Comparison of ENCODE assay signal across 16 cellular contexts in genomic region chr1:217343907-217344306, GRCh38.
A peak's percentile ranks its signal among the peaks of the same experiment; 100 is the strongest.
DNase-seq lines count a peak whose midpoint lies in the region; TF ChIP-seq lines count a peak whose summit lies in the region.
"Had no signal": no experiment of that assay in that cellular context is flagged by ENCODE, and none has a peak within 500 bp of the region (broad histone marks: within the 10 kb centered on the region; RNA-seq: fewer than 3 reads in every experiment).

No MANE protein-coding gene starts in this region.

- no peak overlapping the region for H4K91ac ChIP-seq in neuronal stem cell (ENCODE audit: low read depth, low read length, poor library complexity)

- H3K4me1 Mint-ChIP-seq in type B pancreatic cell (ENCODE audit: unreplicated experiment), result no peaks in the 10 kb centered on the region

- H3K27ac ChIP-seq in HEK293 (ENCODE audit: extremely low read depth, low read depth, low read length) (no peak overlapping the region), neuronal stem cell (replicated peaks; ENCODE audit: low read length) (no peak overlapping the region)
- H3K27ac ChIP-seq: adrenal gland, ovary, skin epidermis, thoracic aorta had no signal

- H3K4me3 ChIP-seq in HEK293 (ENCODE audit: low read depth, low read length), result no peak overlapping the region
- H3K4me3 ChIP-seq in neuronal stem cell (ENCODE audit: low read length in 2 of 2), result no peak overlapping the region
- H3K4me3 ChIP-seq: adrenal gland, ovary, skin epidermis, thoracic aorta had no signal

- POLR2A ChIA-PET in HEK293 (lab: Yijun Ruan, JAX), result no interaction called here

- H2AFZ ChIP-seq in neuronal stem cell (ENCODE audit: low read length), result peak overlapping the region; percentile 19

- CTCF ChIA-PET in HEK293 (lab: Yijun Ruan, JAX), result no interaction called here

- no peak overlapping the region for H2AK5ac ChIP-seq in neuronal stem cell (ENCODE audit: low read depth, low read length)

- H2BK120ac ChIP-seq in neuronal stem cell (ENCODE audit: low read depth, low read length), result no peak overlapping the region

- peaks cover 4% of the 10 kb centered on the region for H3K9me3 Mint-ChIP-seq in type B pancreatic cell
- H3K9me3 Mint-ChIP-seq: T-helper 1 cell treated with Interleukin-12 subunit alpha and Interleukin-12 subunit beta and Interleukin-4 antibody, amounts not matched to agents 30 μg/mL and 1 μg/mL, for 36 hours had no signal

- H3K9me3 ChIP-seq in HEK293 (ENCODE audit: control insufficient read depth, insufficient read depth, low read depth, low read length) (no peaks in the 10 kb centered on the region), neuronal stem cell (replicated peaks in 1 of 2; ENCODE audit: control insufficient read depth in 2 of 2, insufficient read depth in 1 of 2, low read depth in 1 of 2, low read length in 2 of 2) (no peaks in the 10 kb centered on the region)
- H3K9me3 ChIP-seq: ovary, thoracic aorta had no signal

- H3K27ac Mint-ChIP-seq in type B pancreatic cell, result no peak overlapping the region
- H3K27ac Mint-ChIP-seq: IgD-negative memory B cell; T-helper 1 cell treated with Interleukin-12 subunit alpha and Interleukin-12 subunit beta and Interleukin-4 antibody, amounts not matched to agents 30 μg/mL and 1 μg/mL, for 36 hours had no signal

- no peak overlapping the region for H2BK5ac ChIP-seq in neuronal stem cell (ENCODE audit: low read length)

- H3K4ac ChIP-seq in neuronal stem cell (ENCODE audit: low read length), result no peak overlapping the region

- H3K18ac ChIP-seq in neuronal stem cell (ENCODE audit: low read length), result no peak overlapping the region

- no peaks in the 10 kb centered on the region for H3K79me1 ChIP-seq in neuronal stem cell (ENCODE audit: low read depth, low read length)

- DNase-seq in NCI-H187 (lab: John Stamatoyannopoulos, UW) (peak; percentile 36 to 52), SK-N-DZ (ENCODE audit: low spot score) (peak; percentile 37), neuronal stem cell (ENCODE audit: low spot score) (no peak), type B pancreatic cell (ENCODE audit: extremely low spot score, unreplicated experiment) (no peak), NCI-H1048 (lab: John Stamatoyannopoulos, UW) (no peak)
- DNase-seq in effector CD8-positive, alpha-beta T cell (lab: John Stamatoyannopoulos, UW), result no peak
- DNase-seq: adrenal gland; central memory CD4-positive, alpha-beta T cell; effector memory CD4-positive, alpha-beta T cell; hippocampal formation; ovary had no signal

- no peak overlapping the region for H3K4me3 Mint-ChIP-seq in type B pancreatic cell
- H3K4me3 Mint-ChIP-seq: IgD-negative memory B cell; T-helper 1 cell treated with Interleukin-12 subunit alpha and Interleukin-12 subunit beta and Interleukin-4 antibody, amounts not matched to agents 30 μg/mL and 1 μg/mL, for 36 hours had no signal

- H3K4me1 ChIP-seq in HEK293 (ENCODE audit: control insufficient read depth, insufficient read depth, low read length), result no peaks in the 10 kb centered on the region
- peaks cover 4 to 5% of the 10 kb centered on the region in 2 donors for H3K4me1 ChIP-seq in neuronal stem cell (ENCODE audit: control insufficient read depth in 2 of 2, insufficient read depth in 1 of 2, low read depth in 1 of 2, low read length in 2 of 2)
- H3K4me1 ChIP-seq: adrenal gland had no signal

- no peak overlapping the region for H3K14ac ChIP-seq in neuronal stem cell (ENCODE audit: low read length)

- H3K23ac ChIP-seq in neuronal stem cell (ENCODE audit: low read depth, low read length, poor library complexity), result no peak overlapping the region

- TF ChIP-seq CTCF in HEK293 (tag by site-specific recombination; IDR thresholded peaks at IDR 0.05) (no peak), type B pancreatic cell (conservative IDR thresholded peaks at IDR 0.05) (no peak)

- peaks cover 14% of the 10 kb centered on the region for H3K27me3 Mint-ChIP-seq in type B pancreatic cell
- H3K27me3 Mint-ChIP-seq: IgD-negative memory B cell had no signal

- no peak overlapping the region for H4K8ac ChIP-seq in neuronal stem cell (ENCODE audit: low read depth, low read length)

- H3K9ac ChIP-seq in neuronal stem cell (ENCODE audit: low read depth, low read length, poor library complexity), result no peak overlapping the region

- H2BK15ac ChIP-seq in neuronal stem cell (ENCODE audit: low read length), result no peak overlapping the region

- no peak overlapping the region for H3K4me2 ChIP-seq in neuronal stem cell (ENCODE audit: insufficient read depth, low read length, poor library complexity, severe bottlenecking)

- H2BK12ac ChIP-seq in neuronal stem cell (ENCODE audit: low read length), result no peak overlapping the region

- WGBS in neuronal stem cell (ENCODE audit: extremely low coverage in 2 of 2, insufficient read length in 2 of 2, insufficient replicate concordance in 1 of 2), 2 donors, result no CpG with 5 or more reads among the region's 8 CpGs

- peaks cover 0 to 8% (median 0%) of the 10 kb centered on the region in 3 experiments for H3K27me3 ChIP-seq in neuronal stem cell (ENCODE audit: control insufficient read depth in 3 of 3, insufficient read depth in 3 of 3, low read depth in 1 of 3, low read length in 3 of 3)
- H3K27me3 ChIP-seq: adrenal gland, ovary had no signal

- no peaks in the 10 kb centered on the region for H3K36me3 Mint-ChIP-seq in type B pancreatic cell
- H3K36me3 Mint-ChIP-seq: IgD-negative memory B cell had no signal

- no peaks in the 10 kb centered on the region for H3K36me3 ChIP-seq in HEK293 (ENCODE audit: control insufficient read depth in 2 of 2, insufficient read depth in 1 of 2, low read length in 2 of 2)
- no peaks in the 10 kb centered on the region for H3K36me3 ChIP-seq in neuronal stem cell (replicated peaks in 1 of 2; ENCODE audit: control insufficient read depth in 2 of 2, insufficient read depth in 2 of 2, low read length in 2 of 2)
- H3K36me3 ChIP-seq: adrenal gland, ovary, thoracic aorta had no signal

TF ChIP-seq in HEK293, 187 proteins besides CTCF, POLR2A, EP300 and RAD21:
- TF ChIP-seq ZNF518A (tag by site-specific recombination; conservative IDR thresholded peaks at IDR 0.05; ENCODE audit: low read depth), result no peak
- 0 out of 2 replicates have a peak, but pooled peaks have one; percentile 27 for TF ChIP-seq ZNF335 (tag by site-specific recombination; conservative IDR thresholded peaks at IDR 0.05)
- TF ChIP-seq ZNF350 (tag by site-specific recombination; IDR thresholded peaks at IDR 0.05), result no peak
- no peak for TF ChIP-seq ZNF239 (tag by site-specific recombination; IDR thresholded peaks at IDR 0.05)
- no peak for TF ChIP-seq ZNF626 (tag by site-specific recombination; IDR thresholded peaks at IDR 0.05)

Comparison
In these comparisons a context has a peak if more than half of its experiments do, and no peak if none do; other contexts are left out.
1. DNase-seq: peak in NCI-H187 (2 of 2) and SK-N-DZ (single experiment); none in neuronal stem cell (single experiment), type B pancreatic cell (single experiment), NCI-H1048 (single experiment) and effector CD8-positive, alpha-beta T cell (single experiment).